16 cellular contexts compared by ENCODE assay signal in genomic region chr3:14543446-14543845, GRCh38. TPM values are rescaled to one million over a fixed set of nuclear protein-coding genes. Genes with fewer than 3 reads are reported as not detected.
"Had no signal": no experiment of that assay in that cellular context is flagged by ENCODE, and none has a peak within 500 bp of the region (broad histone marks: within the 10 kb centered on the region; RNA-seq: fewer than 3 reads in every experiment).

No MANE protein-coding gene starts in this region.

- H3K27me3 ChIP-seq: pancreas had no signal

- H3K9me3 ChIP-seq: pancreas had no signal

- DNase-seq: activated CD4-positive, alpha-beta T cell treated with anti-CD3 and anti-CD28 coated beads, Interleukin-2, amount 10 ng/mL, durations not matched to agents 24 days and 14 days; activated CD8-positive, alpha-beta T cell treated with anti-CD3 and anti-CD28 coated beads for 36 hours; activated naive CD4-positive, alpha-beta T cell treated with anti-CD3 and anti-CD28 coated beads for 36 hours; activated naive CD8-positive, alpha-beta T cell treated with anti-CD3 and anti-CD28 coated beads, Interleukin-2, amount 50 U/mL, for 24 hours; activated T-cell treated with anti-CD3 and anti-CD28 coated beads, Interleukin-2, amount 50 U/mL, for 24 hours; cerebellar nuclear complex; effector memory CD8-positive, alpha-beta T cell; glutamatergic neuron; mesendoderm; retina; T1000; trophoblast cell had no signal

- FAIRE-seq: pancreas had no signal

- H3K4me3 ChIP-seq: pancreas had no signal

- H3K4me1 ChIP-seq: pancreas had no signal

- H3K27ac ChIP-seq: pancreas had no signal

- ATAC-seq: activated CD8-positive, alpha-beta T cell treated with anti-CD3 and anti-CD28 coated beads for 36 hours; activated naive CD8-positive, alpha-beta T cell treated with anti-CD3 and anti-CD28 coated beads, Interleukin-2, amount 50 U/mL, for 24 hours; effector memory CD8-positive, alpha-beta T cell; naive thymus-derived CD8-positive, alpha-beta T cell; pancreas had no signal

- H3K36me3 ChIP-seq: pancreas had no signal

RNA-seq across cellular contexts. Expression of gene GRIP2, which starts 3.3 kb away (rescaled TPM):
- total RNA-seq: activated CD4-positive, alpha-beta T cell treated with anti-CD3 and anti-CD28 coated beads, Interleukin-2, amount 10 ng/mL, durations not matched to agents 24 days and 14 days; activated CD8-positive, alpha-beta T cell treated with anti-CD3 and anti-CD28 coated beads for 36 hours; activated naive CD4-positive, alpha-beta T cell treated with anti-CD3 and anti-CD28 coated beads for 36 hours; dermis microvascular lymphatic vessel endothelial cell; kidney epithelial cell; naive thymus-derived CD8-positive, alpha-beta T cell had no signal
- polyA plus RNA-seq: naive thymus-derived CD8-positive, alpha-beta T cell had no signal
